ENCODE assay signal across 14 cellular contexts in genomic region chr2:64192570-64193192, GRCh38. TPM values are rescaled to one million over a fixed set of nuclear protein-coding genes. Genes with fewer than 3 reads are reported as not detected.
DNase-seq lines count a peak whose midpoint lies in the region; ATAC-seq, FAIRE-seq and TF ChIP-seq lines count a peak whose summit lies in the region.
"Had no signal": no experiment of that assay in that cellular context is flagged by ENCODE, and none has a peak within 500 bp of the region (broad histone marks: within the 10 kb centered on the region; RNA-seq: fewer than 3 reads in every experiment).

No MANE protein-coding gene starts in this region.

- H3K4ac ChIP-seq in mesenchymal stem cell (ENCODE audit: low read depth in 1 of 2, low read length in 2 of 2): no peak overlapping the region

- no peak overlapping the region for H3K18ac ChIP-seq in mesenchymal stem cell (ENCODE audit: low read depth in 1 of 2, low read length in 2 of 2)

- ATAC-seq in left ventricle myocardium superior: peak; percentile 51
- peak; percentile 56 for ATAC-seq in GM12878
- ATAC-seq: left colon had no signal

- peak overlapping the region; percentile 38; the same call in 1 of the 2 replicates for H3K4me2 ChIP-seq in GM12878 (ENCODE audit: control insufficient read depth, insufficient read depth)
- H3K4me2 ChIP-seq in mesenchymal stem cell (ENCODE audit: low read length, poor library complexity, severe bottlenecking): no peak overlapping the region

- H2BK15ac ChIP-seq in mesenchymal stem cell (ENCODE audit: low read depth, poor library complexity, severe bottlenecking): no peak overlapping the region

- WGBS in GM12878 (ENCODE audit: insufficient coverage, insufficient replicate concordance, low lambda C conversion rate, missing lambda C conversion rate): 22% methylated on average over 6 of the region's 6 CpGs
- WGBS in mesenchymal stem cell: 84% methylated on average over 4 of the region's 6 CpGs

- peaks cover 30% of the 10 kb centered on the region for H3K4me1 Mint-ChIP-seq in activated naive CD4-positive, alpha-beta T cell treated with anti-CD3 and anti-CD28 coated beads for 36 hours (ENCODE audit: low read depth)

- no peak for TF ChIP-seq POLR2A in GM12878 (IDR thresholded peaks at IDR 0.05; ENCODE audit: low read depth, low read length)

- DNase-seq in left ventricle myocardium superior (no peak), cardiac septum (ENCODE audit: low spot score) (no peak), GM12878 (ENCODE audit: low read depth, low spot score) (no peak), mesenchymal stem cell (peak; percentile 52), ecto neural progenitor cell (ENCODE audit: low spot score) (no peak)
- DNase-seq in activated CD4-positive, CD25-positive, alpha-beta regulatory T cell treated with anti-CD3 and anti-CD28 coated beads, Interleukin-2, amount 50 U/mL, for 72 hours: no peak
- DNase-seq in activated CD4-positive, alpha-beta T cell treated with anti-CD3 and anti-CD28 coated beads for 4 hours: no peak
- DNase-seq in activated naive CD4-positive, alpha-beta T cell treated with anti-CD3 and anti-CD28 coated beads for 36 hours: no peak
- DNase-seq: activated gamma-delta T cell treated with Interleukin-2 at 50 U/mL for 16 hours, left colon, NCI-H1105, NCI-H524 treated with DMSO at 0.1 percent for 48 hours, pancreas had no signal

- H3K27me3 ChIP-seq in GM12878 (replicated peaks in 1 of 2; ENCODE audit: control insufficient read depth in 2 of 2, insufficient read depth in 2 of 2, low read length in 1 of 2) (no peaks in the 10 kb centered on the region), mesenchymal stem cell (ENCODE audit: control insufficient read depth in 1 of 2, insufficient read depth in 1 of 2, low read length in 2 of 2) (no peaks in the 10 kb centered on the region)
- H3K27me3 ChIP-seq: pancreas had no signal

- H2BK5ac ChIP-seq in mesenchymal stem cell (ENCODE audit: low read depth, low read length, poor library complexity, severe bottlenecking): no peak overlapping the region

- SMC1A ChIA-PET in GM12878 (lab: Charles Lee; ENCODE audit: uncharacterized antibody, unreplicated experiment): interaction anchor here (0.8 to 3.1 kb wide), 13 partner anchors 11 to 125 kb away, joined by 3 to 30 read pairs (median 5); no protein-coding TSS in a partner anchor

- no TSS peak for BruUV-seq in GM12878 (replicated peaks; lab: Mats Ljungman, UMichigan)

- H3K9me3 Mint-ChIP-seq in activated naive CD4-positive, alpha-beta T cell treated with anti-CD3 and anti-CD28 coated beads for 36 hours: no peaks in the 10 kb centered on the region

- H2AK5ac ChIP-seq in mesenchymal stem cell (ENCODE audit: low read length, severe bottlenecking): no peak overlapping the region

- no peaks in the 10 kb centered on the region for H3K27me3 Mint-ChIP-seq in activated naive CD4-positive, alpha-beta T cell treated with anti-CD3 and anti-CD28 coated beads for 36 hours (ENCODE audit: low read depth)

- CTCF ChIA-PET in GM12878 (lab: Yijun Ruan, JAX): interaction anchor here (0.9 to 1.3 kb wide), 3 partner anchors 22 to 136 kb away, joined by 3 to 4 read pairs (median 3); no protein-coding TSS in a partner anchor
- CTCF ChIA-PET in activated naive CD4-positive, alpha-beta T cell treated with anti-CD3 and anti-CD28 coated beads for 36 hours (lab: Charles Lee): no interaction called here

- TF ChIP-seq EP300 in GM12878 (IDR thresholded peaks at IDR 0.05; ENCODE audit: borderline replicate concordance in 1 of 2, control insufficient read depth in 1 of 2, low read depth in 2 of 2, low read length in 2 of 2): no peak

- H4K20me1 ChIP-seq in GM12878 (ENCODE audit: control insufficient read depth, insufficient read depth): no peaks in the 10 kb centered on the region

- FAIRE-seq in GM12878 (lab: Jason Lieb, UNC): peak; percentile 56
- FAIRE-seq: pancreas had no signal

- peak overlapping the region; percentile 6 for H2AFZ ChIP-seq in GM12878 (ENCODE audit: control insufficient read depth, low read depth, low read length)
- H2AFZ ChIP-seq in mesenchymal stem cell (ENCODE audit: low read depth, low read length): no peak overlapping the region

- no peak overlapping the region for H2BK12ac ChIP-seq in mesenchymal stem cell (ENCODE audit: low read length in 2 of 2)

- H3K9ac ChIP-seq in GM12878 (ENCODE audit: control insufficient read depth, insufficient read depth, low read length) (no peak overlapping the region), mesenchymal stem cell (ENCODE audit: low read length) (no peak overlapping the region)

- no peak overlapping the region for H3K27ac Mint-ChIP-seq in activated naive CD4-positive, alpha-beta T cell treated with anti-CD3 and anti-CD28 coated beads for 36 hours

- intact Hi-C loops in left ventricle myocardium superior (cut with micrococcal nuclease): no loop called here
- intact Hi-C loops in cardiac septum (cut with DNase I): no loop called here
- intact Hi-C loops in GM12878 (cut with micrococcal nuclease; ENCODE audit: unreplicated experiment): no loop called here
- intact Hi-C loops in activated naive CD4-positive, alpha-beta T cell treated with anti-CD3 and anti-CD28 coated beads for 36 hours (cut with micrococcal nuclease): no loop called here

- H3K4me3 ChIP-seq in GM12878 (no peak overlapping the region), mesenchymal stem cell (ENCODE audit: insufficient read depth in 1 of 2, low read depth in 1 of 2, low read length in 2 of 2) (no peak overlapping the region)
- H3K4me3 ChIP-seq: pancreas, thoracic aorta had no signal

- no peak for TF ChIP-seq CTCF in GM12878 (IDR thresholded peaks at IDR 0.05 in 2 of 3, conservative IDR thresholded peaks at IDR 0.05 in 1 of 3; ENCODE audit: control insufficient read depth in 2 of 3, extremely low read depth in 1 of 3, insufficient read depth in 1 of 3, low read depth in 3 of 3, low read length in 3 of 3)

- H3K79me2 ChIP-seq in GM12878 (ENCODE audit: control insufficient read depth, insufficient read depth, low read length): no peaks in the 10 kb centered on the region

- H3K4me3 Mint-ChIP-seq in activated naive CD4-positive, alpha-beta T cell treated with anti-CD3 and anti-CD28 coated beads for 36 hours: no peak overlapping the region

- TF ChIP-seq RAD21 in GM12878 (IDR thresholded peaks at IDR 0.05; ENCODE audit: insufficient read depth, low read depth, low read length): no peak

- H3K79me1 ChIP-seq in mesenchymal stem cell (replicated peaks; ENCODE audit: low read length, poor library complexity, severe bottlenecking): no peaks in the 10 kb centered on the region

- RAD21 ChIA-PET in GM12878 (lab: Charles Lee; ENCODE audit: unreplicated experiment): interaction anchor here (0.6 to 1.5 kb wide), 10 partner anchors 10 to 143 kb away, joined by 3 to 8 read pairs (median 4); no protein-coding TSS in a partner anchor

- in situ Hi-C loops in GM12878 (cut with MboI): no loop called here

- H2BK120ac ChIP-seq in mesenchymal stem cell (ENCODE audit: low read depth, low read length): no peak overlapping the region

- H3K36me3 Mint-ChIP-seq in activated naive CD4-positive, alpha-beta T cell treated with anti-CD3 and anti-CD28 coated beads for 36 hours (ENCODE audit: low read depth): no peaks in the 10 kb centered on the region

- H3K27ac ChIP-seq in GM12878 (ENCODE audit: control insufficient read depth, insufficient read depth) (no peak overlapping the region), mesenchymal stem cell (ENCODE audit: low read length, poor library complexity, severe bottlenecking) (no peak overlapping the region)

- H3K9me3 ChIP-seq in GM12878 (replicated peaks; ENCODE audit: control insufficient read depth, insufficient read depth, low read length): no peaks in the 10 kb centered on the region; the same call in 1 of the 3 replicates
- no peaks in the 10 kb centered on the region for H3K9me3 ChIP-seq in mesenchymal stem cell (ENCODE audit: control insufficient read depth, low read length)
- H3K9me3 ChIP-seq: pancreas, thoracic aorta had no signal

- H3K4me1 ChIP-seq in GM12878 (ENCODE audit: control insufficient read depth, insufficient read depth, low read length) (peaks cover 30% of the 10 kb centered on the region), mesenchymal stem cell (ENCODE audit: control insufficient read depth, insufficient read depth, low read depth, low read length) (no peaks in the 10 kb centered on the region)

- no peak overlapping the region for H4K8ac ChIP-seq in mesenchymal stem cell (ENCODE audit: low read length)

- no peak overlapping the region for H4K91ac ChIP-seq in mesenchymal stem cell (ENCODE audit: low read length)

- H3K36me3 ChIP-seq in GM12878 (ENCODE audit: control insufficient read depth in 2 of 2, insufficient read depth in 2 of 2, low read length in 1 of 2) (no peaks in the 10 kb centered on the region), mesenchymal stem cell (ENCODE audit: control insufficient read depth in 1 of 2, insufficient read depth in 2 of 2, low read depth in 1 of 2, low read length in 2 of 2) (no peaks in the 10 kb centered on the region)
- H3K36me3 ChIP-seq: pancreas, thoracic aorta had no signal

- H3K23ac ChIP-seq in mesenchymal stem cell (ENCODE audit: low read length in 2 of 2): no peak overlapping the region

- H3K14ac ChIP-seq in mesenchymal stem cell (ENCODE audit: low read length in 2 of 2): no peak overlapping the region

- POLR2A ChIA-PET in GM12878 (lab: Charles Lee): interaction anchor here (0.9 to 1.3 kb wide), 3 partner anchors 11 to 22 kb away, joined by 3 to 11 read pairs (median 4); no protein-coding TSS in a partner anchor

RNA-seq across cellular contexts. Expression of gene PELI1, which starts 48.5 kb away (rescaled TPM):
- 8.2 TPM for total RNA-seq in left ventricle myocardium superior
- 9.0 TPM for total RNA-seq in cardiac septum
- total RNA-seq in GM12878 (2013; cell fraction: nucleolus; rRNA removed): 104 and 128 TPM in 2 replicates
- 40.7 and 46.1 TPM in 2 replicates for total RNA-seq in GM12878 (2014; rRNA removed)
- 32.9 and 33.9 TPM in 2 replicates for total RNA-seq in GM12878 (2014; rRNA removed; fragmentation: Illumina TruSeq; extraction: Trizol)
- total RNA-seq in GM12878 (2021): 54.6 and 55.4 TPM in 2 replicates
- 19.2 TPM for polyA plus RNA-seq in GM12878 (2011; ENCODE audit: low read depth)
- 92.0 and 137 TPM in 2 replicates for polyA plus RNA-seq in GM12878 (2011; rRNA removed)
- 36.5 and 40.9 TPM in 2 replicates for polyA plus RNA-seq in GM12878 (2011; cell fraction: cytosol; rRNA removed)
- 48.4 and 49.6 TPM in 2 replicates for polyA plus RNA-seq in GM12878 (2011; cell fraction: nucleus; rRNA removed)
- 24.6 and 25.7 TPM in 2 replicates for polyA plus RNA-seq in GM12878 (2012)
- polyA plus RNA-seq in GM12878 (2014; fragmentation: Illumina TruSeq; extraction: Trizol): 38.9 and 47.6 TPM in 2 replicates
- polyA plus RNA-seq in GM12878 (2014; fragmentation: Nextera tagmentation; extraction: Ambion mirVana): 10 to 100 TPM; 12.1 to 13.2 TPM
- polyA plus RNA-seq in GM12878 (2014; rRNA removed): 35.0 and 36.7 TPM in 2 replicates
- polyA plus RNA-seq in GM12878 (2016; fragmentation: Nextera tagmentation; extraction: Ambion mirVana): 10 to 100 TPM; 43.9 to 45.3 TPM
- polyA minus RNA-seq in GM12878 (2011; rRNA and poly(A)+ RNA removed): 60.6 and 77.2 TPM in 2 replicates
- polyA minus RNA-seq in GM12878 (2011; cell fraction: cytosol; rRNA and poly(A)+ RNA removed): 25.8 and 30.8 TPM in 2 replicates
- polyA minus RNA-seq in GM12878 (2011; cell fraction: nucleus; rRNA and poly(A)+ RNA removed): 71.6 and 122 TPM in 2 replicates
- 4.9 TPM for polyA plus RNA-seq in mesenchymal stem cell (2013, experiment 1 of 2)
- 5.8 TPM for polyA plus RNA-seq in mesenchymal stem cell (2013, experiment 2 of 2)
- total RNA-seq in activated naive CD4-positive, alpha-beta T cell treated with anti-CD3 and anti-CD28 coated beads for 36 hours: 10 to 100 TPM; 25.7 to 28.0 TPM
